ENCODE assay signal across 8 cellular contexts in the genomic region with DNA sequence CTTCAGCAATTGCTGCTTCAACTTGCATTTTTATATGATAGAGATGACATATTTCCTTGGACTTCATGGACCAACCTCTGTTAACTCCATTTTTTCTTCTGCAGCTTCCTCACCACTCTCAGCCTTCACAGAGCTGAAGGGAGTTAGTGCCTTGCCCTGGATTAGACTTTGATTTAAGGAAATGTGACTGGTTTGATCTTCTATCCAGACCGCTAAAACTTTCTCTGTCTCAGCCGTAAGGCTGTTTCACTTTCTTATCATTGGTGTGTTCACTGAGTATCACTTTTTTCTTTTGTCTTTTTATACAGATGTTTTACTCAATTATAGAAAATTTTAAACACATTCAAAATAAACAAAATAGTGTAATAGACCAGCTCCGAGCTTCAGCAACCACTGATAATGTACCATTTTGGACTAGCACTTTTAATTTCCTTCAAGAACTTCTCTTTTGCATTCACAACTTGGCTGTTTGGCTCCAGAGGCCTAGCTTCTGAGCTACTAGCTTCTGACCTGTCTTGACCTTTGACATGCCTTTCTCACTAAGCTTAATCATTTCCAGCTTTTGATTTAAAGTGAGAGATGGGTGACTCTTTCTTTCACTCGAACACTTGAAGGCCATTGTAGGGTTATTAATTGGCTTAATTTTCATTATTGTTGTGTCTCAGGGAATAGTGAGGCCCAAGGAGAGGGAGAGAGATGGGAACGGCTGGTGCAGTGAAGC. TPM values are rescaled to one million over a fixed set of nuclear protein-coding genes. Genes with fewer than 3 reads are reported as not detected.
DNase-seq lines count a peak whose midpoint lies in the region; ATAC-seq and TF ChIP-seq lines count a peak whose summit lies in the region.
"Had no signal": no experiment of that assay in that cellular context is flagged by ENCODE, and none has a peak within 500 bp of the region (broad histone marks: within the 10 kb centered on the region; RNA-seq: fewer than 3 reads in every experiment).

No MANE protein-coding gene starts in this region.

- H3K4me1 Mint-ChIP-seq in HFFc6 (ENCODE audit: low read depth) (peaks cover 93% of the 10 kb centered on the region), nephron (peaks cover 51% of the 10 kb centered on the region)
- peaks cover 73% of the 10 kb centered on the region for H3K4me1 Mint-ChIP-seq in T-helper 2 cell treated with Interferon-gamma antibody and Interleukin-4, amounts not matched to agents 5 μg/mL and 100 μg/mL, for 36 hours (ENCODE audit: low read depth)

- H3K27me3 Mint-ChIP-seq in HFFc6 (ENCODE audit: insufficient read depth), result peaks cover 2% of the 10 kb centered on the region; the same call in 1 of the 2 replicates
- H3K27me3 Mint-ChIP-seq in T-helper 2 cell treated with Interferon-gamma antibody and Interleukin-4, amounts not matched to agents 5 μg/mL and 100 μg/mL, for 36 hours (ENCODE audit: low read depth), result no peaks in the 10 kb centered on the region
- H3K27me3 Mint-ChIP-seq in nephron (ENCODE audit: low read depth), result no peaks in the 10 kb centered on the region

- H3K27ac Mint-ChIP-seq in HFFc6 (peak overlapping the region; percentile 51), nephron (peak overlapping the region in 2 of 3 experiments; percentile 67 to 94)
- H3K27ac Mint-ChIP-seq in T-helper 2 cell treated with Interferon-gamma antibody and Interleukin-4, amounts not matched to agents 5 μg/mL and 100 μg/mL, for 36 hours, result peak overlapping the region; percentile 91

- no peak for DNase-seq in HFFc6
- DNase-seq in T-helper 2 cell treated with Interferon-gamma antibody and Interleukin-4, amounts not matched to agents 5 μg/mL and 100 μg/mL, for 36 hours (ENCODE audit: low spot score), result no peak
- no peak for DNase-seq in putamen (ENCODE audit: low spot score)
- DNase-seq in Ammon's horn (ENCODE audit: low spot score), result no peak
- DNase-seq in NAMALWA (ENCODE audit: low spot score), result no peak
- DNase-seq: aorta had no signal

- TF ChIP-seq CTCF in HFFc6 (IDR thresholded peaks at IDR 0.05) (no peak), nephron (IDR thresholded peaks at IDR 0.05; ENCODE audit: unreplicated experiment in 3 of 3) (no peak)

- ATAC-seq in GM18868 (IDR thresholded peaks at IDR 0.05; ENCODE audit: unreplicated experiment), result peak; percentile 21

- H3K36me3 Mint-ChIP-seq in HFFc6 (ENCODE audit: low read depth) (peaks cover 43% of the 10 kb centered on the region), nephron (ENCODE audit: low read depth) (peaks cover 4% of the 10 kb centered on the region)
- peaks cover 9% of the 10 kb centered on the region for H3K36me3 Mint-ChIP-seq in T-helper 2 cell treated with Interferon-gamma antibody and Interleukin-4, amounts not matched to agents 5 μg/mL and 100 μg/mL, for 36 hours (ENCODE audit: low read depth)

- H3K9me3 Mint-ChIP-seq in HFFc6 (no peaks in the 10 kb centered on the region), nephron (no peaks in the 10 kb centered on the region)
- no peaks in the 10 kb centered on the region for H3K9me3 Mint-ChIP-seq in T-helper 2 cell treated with Interferon-gamma antibody and Interleukin-4, amounts not matched to agents 5 μg/mL and 100 μg/mL, for 36 hours

- H3K4me3 Mint-ChIP-seq in HFFc6 (peak overlapping the region; percentile 45; the same call in 1 of the 2 replicates), nephron (peak overlapping the region in 1 of 3 experiments; percentile 55)
- peak overlapping the region; percentile 86 for H3K4me3 Mint-ChIP-seq in T-helper 2 cell treated with Interferon-gamma antibody and Interleukin-4, amounts not matched to agents 5 μg/mL and 100 μg/mL, for 36 hours

RNA-seq across cellular contexts. Expression of gene NEK7, which starts 9.3 kb away (rescaled TPM):
- 100 to 1,000 TPM; 452 to 692 (median 485) TPM for total RNA-seq in HFFc6 (2021; fragmentation: NEBNext Ultra II Directional; extraction: Animal tissue kit (Norgen Biotek cat#: 25700))
